13 cellular contexts compared by ENCODE assay signal in genomic region chr2:240439698-240440151, GRCh38.
"Had no signal": no experiment of that assay in that cellular context is flagged by ENCODE, and none has a peak within 500 bp of the region (broad histone marks: within the 10 kb centered on the region; RNA-seq: fewer than 3 reads in every experiment).

No MANE protein-coding gene starts in this region.

- H3K4me3 Mint-ChIP-seq: activated CD8-positive, alpha-beta memory T cell treated with anti-CD3 and anti-CD28 coated beads, Interleukin-2, amount 10 ng/mL, durations not matched to agents 7 days and 5 days; activated naive CD4-positive, alpha-beta T cell treated with anti-CD3 and anti-CD28 coated beads, Interleukin-2, amount 10 ng/mL, durations not matched to agents 7 days and 5 days; mesothelial cell of epicardium; stimulated activated naive CD8-positive, alpha-beta T cell treated with anti-CD3 and anti-CD28 coated beads, Interleukin-15, amount 100 ng/mL, for 72 hours; T-cell had no signal

- H3K27ac Mint-ChIP-seq: activated CD8-positive, alpha-beta memory T cell treated with anti-CD3 and anti-CD28 coated beads, Interleukin-2, amount 10 ng/mL, durations not matched to agents 7 days and 5 days; activated naive CD4-positive, alpha-beta T cell treated with anti-CD3 and anti-CD28 coated beads, Interleukin-2, amount 10 ng/mL, durations not matched to agents 7 days and 5 days; activated T-helper 2 cell treated with anti-CD3 and anti-CD28 coated beads, Interferon-gamma antibody, Interleukin-2, Interleukin-4, amounts not matched to agents 10 μg/mL and 5 μg/mL and 100 μg/mL, durations not matched to agents 14 hours and 24 hours and 36 hours; mesothelial cell of epicardium; stimulated activated naive CD8-positive, alpha-beta T cell treated with anti-CD3 and anti-CD28 coated beads, Interleukin-15, amount 100 ng/mL, for 72 hours; T-cell had no signal

- H2AFZ ChIP-seq: parathyroid adenoma had no signal

- DNase-seq: activated CD4-positive, alpha-beta T cell treated with anti-CD3 and anti-CD28 coated beads, Interleukin-2, amount 50 U/mL, for 48 hours; activated CD8-positive, alpha-beta memory T cell treated with anti-CD3 and anti-CD28 coated beads, Interleukin-2, amount 10 ng/mL, durations not matched to agents 7 days and 5 days; activated naive CD4-positive, alpha-beta T cell treated with anti-CD3 and anti-CD28 coated beads, Interleukin-2, amount 10 ng/mL, durations not matched to agents 7 days and 5 days; stimulated activated CD4-positive, alpha-beta T cell treated with anti-CD3 and anti-CD28 coated beads, Interleukin-1b, Interleukin-23, amount 100 ng/mL, for 48 hours; stimulated activated naive CD8-positive, alpha-beta T cell treated with anti-CD3 and anti-CD28 coated beads, Interleukin-15, amount 100 ng/mL, for 72 hours; T-cell; T1000 had no signal

- H3K4me3 ChIP-seq: SK-N-MC, upper lobe of left lung had no signal

- ATAC-seq: activated CD8-positive, alpha-beta memory T cell treated with anti-CD3 and anti-CD28 coated beads, Interleukin-2, amount 10 ng/mL, durations not matched to agents 7 days and 5 days; stimulated activated naive CD8-positive, alpha-beta T cell treated with anti-CD3 and anti-CD28 coated beads, Interleukin-15, amount 100 ng/mL, for 72 hours; T-cell had no signal

- H3K36me3 ChIP-seq: upper lobe of left lung had no signal

- H3K36me3 Mint-ChIP-seq: activated CD8-positive, alpha-beta memory T cell treated with anti-CD3 and anti-CD28 coated beads, Interleukin-2, amount 10 ng/mL, durations not matched to agents 7 days and 5 days; activated naive CD4-positive, alpha-beta T cell treated with anti-CD3 and anti-CD28 coated beads, Interleukin-2, amount 10 ng/mL, durations not matched to agents 7 days and 5 days; mesothelial cell of epicardium; T-cell had no signal

- H3K27ac ChIP-seq: parathyroid adenoma, SK-N-MC, upper lobe of left lung had no signal

- H3K9me3 Mint-ChIP-seq: activated naive CD4-positive, alpha-beta T cell treated with anti-CD3 and anti-CD28 coated beads, Interleukin-2, amount 10 ng/mL, durations not matched to agents 7 days and 5 days; activated T-helper 2 cell treated with anti-CD3 and anti-CD28 coated beads, Interferon-gamma antibody, Interleukin-2, Interleukin-4, amounts not matched to agents 10 μg/mL and 5 μg/mL and 100 μg/mL, durations not matched to agents 14 hours and 24 hours and 36 hours; mesothelial cell of epicardium; neural crest cell; stimulated activated naive CD8-positive, alpha-beta T cell treated with anti-CD3 and anti-CD28 coated beads, Interleukin-15, amount 100 ng/mL, for 72 hours; T-cell had no signal

- H3K9ac ChIP-seq: parathyroid adenoma had no signal

- H3K9me3 ChIP-seq: upper lobe of left lung had no signal
